ENCODE assay signal across 1 cellular context in genomic region chr6:34236423-34237315, GRCh38.
A peak's percentile ranks its signal among the peaks of the same experiment; 100 is the strongest.
TF ChIP-seq lines count a peak whose summit lies in the region.

HMGA1 (plus strand) TSS chr6:34236873; CDS start chr6:34240781, 3,908 bp downstream.

TF ChIP-seq in HepG2, 621 proteins besides CTCF, POLR2A, EP300 and RAD21 (continued from another document and continues in another):
- TF ChIP-seq ZNF160 (CRISPR knock-in tag; IDR thresholded peaks at IDR 0.05) (0 out of 2 replicates have a peak, but pooled peaks have one; percentile 25), DMAP1 (CRISPR knock-in tag; IDR thresholded peaks at IDR 0.05) (no peak; the same call in 1 of the 2 replicates), ZNF605 (CRISPR knock-in tag; IDR thresholded peaks at IDR 0.05) (peak; percentile 67; the same call in 1 of the 2 replicates), SKIL (CRISPR knock-in tag; IDR thresholded peaks at IDR 0.05; ENCODE audit: borderline replicate concordance) (no peak), ZNF121 (CRISPR knock-in tag; IDR thresholded peaks at IDR 0.05) (0 out of 2 replicates have a peak, but pooled peaks have one; percentile 30), NRL (CRISPR knock-in tag; IDR thresholded peaks at IDR 0.05; ENCODE audit: borderline replicate concordance) (peak; percentile 67; the same call in 1 of the 2 replicates), ZNF510 (CRISPR knock-in tag; IDR thresholded peaks at IDR 0.05; ENCODE audit: low read depth) (0 out of 2 replicates have a peak, but pooled peaks have one; percentile 63), REPIN1 (CRISPR knock-in tag; IDR thresholded peaks at IDR 0.05; ENCODE audit: borderline replicate concordance, low read depth) (no peak), SOX5 (CRISPR knock-in tag; IDR thresholded peaks at IDR 0.05; ENCODE audit: borderline replicate concordance) (peak; percentile 32; the same call in 1 of the 2 replicates), ZBTB42 (CRISPR knock-in tag; IDR thresholded peaks at IDR 0.05) (0 out of 2 replicates have a peak, but pooled peaks have one; percentile 56), MIER2 (CRISPR knock-in tag; IDR thresholded peaks at IDR 0.05) (no peak), ARID2 (CRISPR knock-in tag; IDR thresholded peaks at IDR 0.05; ENCODE audit: borderline replicate concordance) (no peak), DRAP1 (CRISPR knock-in tag; IDR thresholded peaks at IDR 0.05) (peak; percentile 100), ZBTB7B (CRISPR knock-in tag; IDR thresholded peaks at IDR 0.05) (peak; percentile 23; the same call in 1 of the 2 replicates), TBP (CRISPR knock-in tag; IDR thresholded peaks at IDR 0.05) (0 out of 2 replicates have a peak, but pooled peaks have one; percentile 47), THAP11 (CRISPR knock-in tag; IDR thresholded peaks at IDR 0.05) (peak; percentile 19; the same call in 1 of the 2 replicates), ZNF576 (CRISPR knock-in tag; IDR thresholded peaks at IDR 0.05) (0 out of 2 replicates have a peak, but pooled peaks have one; percentile 66), ZBTB25 (CRISPR knock-in tag; IDR thresholded peaks at IDR 0.05) (peak; percentile 15; the same call in 1 of the 2 replicates), XRCC5 (optimal IDR thresholded peaks at IDR 0.05; ENCODE audit: low read length) (peak; percentile 44), SNAPC4 (CRISPR knock-in tag; IDR thresholded peaks at IDR 0.05) (peak; percentile 88; the same call in 1 of the 2 replicates), JARID2 (CRISPR knock-in tag; IDR thresholded peaks at IDR 0.05; ENCODE audit: insufficient replicate concordance) (no peak), ZNF225 (CRISPR knock-in tag; IDR thresholded peaks at IDR 0.05) (no peak)
- TF ChIP-seq, protein P1, sequence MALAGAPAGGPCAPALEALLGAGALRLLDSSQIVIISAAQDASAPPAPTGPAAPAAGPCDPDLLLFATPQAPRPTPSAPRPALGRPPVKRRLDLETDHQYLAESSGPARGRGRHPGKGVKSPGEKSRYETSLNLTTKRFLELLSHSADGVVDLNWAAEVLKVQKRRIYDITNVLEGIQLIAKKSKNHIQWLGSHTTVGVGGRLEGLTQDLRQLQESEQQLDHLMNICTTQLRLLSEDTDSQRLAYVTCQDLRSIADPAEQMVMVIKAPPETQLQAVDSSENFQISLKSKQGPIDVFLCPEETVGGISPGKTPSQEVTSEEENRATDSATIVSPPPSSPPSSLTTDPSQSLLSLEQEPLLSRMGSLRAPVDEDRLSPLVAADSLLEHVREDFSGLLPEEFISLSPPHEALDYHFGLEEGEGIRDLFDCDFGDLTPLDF (CRISPR knock-in tag; IDR thresholded peaks at IDR 0.05): peak; percentile 57; the same call in 1 of the 2 replicates
- TF ChIP-seq, protein P2, sequence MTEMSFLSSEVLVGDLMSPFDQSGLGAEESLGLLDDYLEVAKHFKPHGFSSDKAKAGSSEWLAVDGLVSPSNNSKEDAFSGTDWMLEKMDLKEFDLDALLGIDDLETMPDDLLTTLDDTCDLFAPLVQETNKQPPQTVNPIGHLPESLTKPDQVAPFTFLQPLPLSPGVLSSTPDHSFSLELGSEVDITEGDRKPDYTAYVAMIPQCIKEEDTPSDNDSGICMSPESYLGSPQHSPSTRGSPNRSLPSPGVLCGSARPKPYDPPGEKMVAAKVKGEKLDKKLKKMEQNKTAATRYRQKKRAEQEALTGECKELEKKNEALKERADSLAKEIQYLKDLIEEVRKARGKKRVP (CRISPR knock-in tag; IDR thresholded peaks at IDR 0.05): no peak
- TF ChIP-seq, protein P3, sequence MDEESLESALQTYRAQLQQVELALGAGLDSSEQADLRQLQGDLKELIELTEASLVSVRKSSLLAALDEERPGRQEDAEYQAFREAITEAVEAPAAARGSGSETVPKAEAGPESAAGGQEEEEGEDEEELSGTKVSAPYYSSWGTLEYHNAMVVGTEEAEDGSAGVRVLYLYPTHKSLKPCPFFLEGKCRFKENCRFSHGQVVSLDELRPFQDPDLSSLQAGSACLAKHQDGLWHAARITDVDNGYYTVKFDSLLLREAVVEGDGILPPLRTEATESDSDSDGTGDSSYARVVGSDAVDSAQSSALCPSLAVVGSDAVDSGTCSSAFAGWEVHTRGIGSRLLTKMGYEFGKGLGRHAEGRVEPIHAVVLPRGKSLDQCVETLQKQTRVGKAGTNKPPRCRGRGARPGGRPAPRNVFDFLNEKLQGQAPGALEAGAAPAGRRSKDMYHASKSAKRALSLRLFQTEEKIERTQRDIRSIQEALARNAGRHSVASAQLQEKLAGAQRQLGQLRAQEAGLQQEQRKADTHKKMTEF (CRISPR knock-in tag; IDR thresholded peaks at IDR 0.05): peak; percentile 54; the same call in 1 of the 2 replicates
- TF ChIP-seq, protein P4, sequence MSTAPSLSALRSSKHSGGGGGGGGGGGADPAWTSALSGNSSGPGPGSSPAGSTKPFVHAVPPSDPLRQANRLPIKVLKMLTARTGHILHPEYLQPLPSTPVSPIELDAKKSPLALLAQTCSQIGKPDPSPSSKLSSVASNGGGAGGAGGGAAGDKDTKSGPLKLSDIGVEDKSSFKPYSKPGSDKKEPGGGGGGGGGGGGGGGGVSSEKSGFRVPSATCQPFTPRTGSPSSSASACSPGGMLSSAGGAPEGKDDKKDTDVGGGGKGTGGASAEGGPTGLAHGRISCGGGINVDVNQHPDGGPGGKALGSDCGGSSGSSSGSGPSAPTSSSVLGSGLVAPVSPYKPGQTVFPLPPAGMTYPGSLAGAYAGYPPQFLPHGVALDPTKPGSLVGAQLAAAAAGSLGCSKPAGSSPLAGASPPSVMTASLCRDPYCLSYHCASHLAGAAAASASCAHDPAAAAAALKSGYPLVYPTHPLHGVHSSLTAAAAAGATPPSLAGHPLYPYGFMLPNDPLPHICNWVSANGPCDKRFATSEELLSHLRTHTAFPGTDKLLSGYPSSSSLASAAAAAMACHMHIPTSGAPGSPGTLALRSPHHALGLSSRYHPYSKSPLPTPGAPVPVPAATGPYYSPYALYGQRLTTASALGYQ (CRISPR knock-in tag; IDR thresholded peaks at IDR 0.05): 0 out of 2 replicates have a peak, but pooled peaks have one; percentile 44
- TF ChIP-seq, protein P5, sequence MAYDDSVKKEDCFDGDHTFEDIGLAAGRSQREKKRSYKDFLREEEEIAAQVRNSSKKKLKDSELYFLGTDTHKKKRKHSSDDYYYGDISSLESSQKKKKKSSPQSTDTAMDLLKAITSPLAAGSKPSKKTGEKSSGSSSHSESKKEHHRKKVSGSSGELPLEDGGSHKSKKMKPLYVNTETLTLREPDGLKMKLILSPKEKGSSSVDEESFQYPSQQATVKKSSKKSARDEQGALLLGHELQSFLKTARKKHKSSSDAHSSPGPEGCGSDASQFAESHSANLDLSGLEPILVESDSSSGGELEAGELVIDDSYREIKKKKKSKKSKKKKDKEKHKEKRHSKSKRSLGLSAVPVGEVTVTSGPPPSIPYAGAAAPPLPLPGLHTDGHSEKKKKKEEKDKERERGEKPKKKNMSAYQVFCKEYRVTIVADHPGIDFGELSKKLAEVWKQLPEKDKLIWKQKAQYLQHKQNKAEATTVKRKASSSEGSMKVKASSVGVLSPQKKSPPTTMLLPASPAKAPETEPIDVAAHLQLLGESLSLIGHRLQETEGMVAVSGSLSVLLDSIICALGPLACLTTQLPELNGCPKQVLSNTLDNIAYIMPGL (CRISPR knock-in tag; IDR thresholded peaks at IDR 0.05; ENCODE audit: borderline replicate concordance in 1 of 2, low read depth in 1 of 2): peak in 1 of 2 experiments; percentile 65; a peak in 1 of 4 replicates
- TF ChIP-seq, protein P6, sequence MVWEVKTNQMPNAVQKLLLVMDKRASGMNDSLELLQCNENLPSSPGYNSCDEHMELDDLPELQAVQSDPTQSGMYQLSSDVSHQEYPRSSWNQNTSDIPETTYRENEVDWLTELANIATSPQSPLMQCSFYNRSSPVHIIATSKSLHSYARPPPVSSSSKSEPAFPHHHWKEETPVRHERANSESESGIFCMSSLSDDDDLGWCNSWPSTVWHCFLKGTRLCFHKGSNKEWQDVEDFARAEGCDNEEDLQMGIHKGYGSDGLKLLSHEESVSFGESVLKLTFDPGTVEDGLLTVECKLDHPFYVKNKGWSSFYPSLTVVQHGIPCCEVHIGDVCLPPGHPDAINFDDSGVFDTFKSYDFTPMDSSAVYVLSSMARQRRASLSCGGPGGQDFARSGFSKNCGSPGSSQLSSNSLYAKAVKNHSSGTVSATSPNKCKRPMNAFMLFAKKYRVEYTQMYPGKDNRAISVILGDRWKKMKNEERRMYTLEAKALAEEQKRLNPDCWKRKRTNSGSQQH (CRISPR knock-in tag; IDR thresholded peaks at IDR 0.05; ENCODE audit: low read depth): no peak
